ENCODE assay signal across 8 cellular contexts in the genomic region with DNA sequence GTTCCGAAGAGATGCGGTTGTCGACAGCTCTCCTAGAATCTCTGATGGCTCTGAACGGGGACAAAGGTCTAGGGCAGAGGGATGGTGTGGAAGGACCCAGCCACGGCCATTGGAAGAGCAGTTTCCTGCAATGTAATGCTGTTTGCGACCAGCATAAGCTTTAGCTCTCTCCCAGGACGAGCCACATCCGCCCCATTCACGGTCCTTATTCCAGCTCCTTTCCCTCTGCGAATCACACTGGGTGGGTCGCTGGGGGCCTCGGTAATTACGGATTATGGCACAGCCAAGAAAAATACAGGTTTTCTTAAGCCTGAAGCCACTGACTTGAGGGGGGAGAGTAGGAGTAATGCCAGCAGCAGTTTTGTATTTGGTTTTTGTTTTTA. TPM values are rescaled to one million over a fixed set of nuclear protein-coding genes. Genes with fewer than 3 reads are reported as not detected.
A peak's percentile ranks its signal among the peaks of the same experiment; 100 is the strongest.
DNase-seq lines count a peak whose midpoint lies in the region; ATAC-seq and TF ChIP-seq lines count a peak whose summit lies in the region.

No MANE protein-coding gene starts in this region.

- no TSS peak for BruUV-seq in MCF 10A (replicated peaks; lab: Mats Ljungman, UMichigan)

- ATAC-seq in sciatic nerve, result peak; percentile 64
- no peak for ATAC-seq in GM21737 (IDR thresholded peaks at IDR 0.05; ENCODE audit: unreplicated experiment)

- CTCF ChIA-PET in MCF 10A (lab: Yijun Ruan, JAX), result interaction anchor here (0.7 kb wide), 1 partner anchor 113 kb away, joined by 4 read pairs; no protein-coding TSS in a partner anchor

- H3K27me3 ChIP-seq in breast epithelium (peaks cover 0 to 16% of the 10 kb centered on the region in 2 donors), right atrium auricular region (peaks cover 0 to 6% of the 10 kb centered on the region in 2 donors)

- no peak overlapping the region for H3K27ac Mint-ChIP-seq in MCF 10A (ENCODE audit: low read depth, unreplicated experiment)

- H3K36me3 Mint-ChIP-seq in MCF 10A (ENCODE audit: insufficient read depth, unreplicated experiment), result peaks cover 15% of the 10 kb centered on the region

- no peak for TF ChIP-seq CTCF in breast epithelium (IDR thresholded peaks at IDR 0.05)
- TF ChIP-seq CTCF in MCF 10A (IDR thresholded peaks at IDR 0.05; ENCODE audit: unreplicated experiment), result no peak
- no peak for TF ChIP-seq CTCF in right atrium auricular region (IDR thresholded peaks at IDR 0.05)
- TF ChIP-seq CTCF in GM13977 (IDR thresholded peaks at IDR 0.05; ENCODE audit: extremely low read depth, insufficient read depth, missing control alignments), result no peak

- no peaks in the 10 kb centered on the region for H3K9me3 ChIP-seq in breast epithelium
- H3K9me3 ChIP-seq in right atrium auricular region, result no peaks in the 10 kb centered on the region

- H3K9me3 Mint-ChIP-seq in MCF 10A (ENCODE audit: unreplicated experiment), result no peaks in the 10 kb centered on the region

- H3K4me3 ChIP-seq in breast epithelium (peak overlapping the region; percentile 49 to 66 (median 56)), right atrium auricular region (peak overlapping the region; percentile 43 to 59)

- intact Hi-C loops in breast epithelium (cut with DNase I; ENCODE audit: low total_unique reads) (no loop called here), MCF 10A (cut with micrococcal nuclease) (no loop called here), sciatic nerve (cut with DNase I) (no loop called here)

- H3K27ac ChIP-seq in breast epithelium (peak overlapping the region; percentile 89 to 95), right atrium auricular region (peak overlapping the region; percentile 95 to 97)

- H3K4me1 ChIP-seq in breast epithelium (no peaks in the 10 kb centered on the region), right atrium auricular region (no peaks in the 10 kb centered on the region)

- H3K27me3 Mint-ChIP-seq in MCF 10A (ENCODE audit: insufficient read depth, unreplicated experiment), result no peaks in the 10 kb centered on the region

- no peak for DNase-seq in breast epithelium (ENCODE audit: low spot score in 2 of 2)
- no peak for DNase-seq in MCF 10A (ENCODE audit: unreplicated experiment)
- peak; percentile 4 for DNase-seq in NCI-H1105 (lab: John Stamatoyannopoulos, UW)
- peak; percentile 34 for DNase-seq in activated naive CD4-positive, alpha-beta T cell treated with anti-CD3 and anti-CD28 coated beads, Interleukin-2, amount 50 U/mL, for 16 hours
- DNase-seq in right atrium auricular region (ENCODE audit: low spot score), result no peak
- DNase-seq in sciatic nerve (ENCODE audit: low spot score), result peak; percentile 74
- no peak for DNase-seq in GM13977 (ENCODE audit: low spot score)

- H3K4me3 Mint-ChIP-seq in MCF 10A (ENCODE audit: unreplicated experiment), result no peak overlapping the region

- POLR2A ChIA-PET in MCF 10A (lab: Yijun Ruan, JAX), result no interaction called here

- H3K36me3 ChIP-seq in breast epithelium (no peaks in the 10 kb centered on the region), right atrium auricular region (no peaks in the 10 kb centered on the region)

- no peaks in the 10 kb centered on the region for H3K4me1 Mint-ChIP-seq in MCF 10A (ENCODE audit: insufficient read depth, unreplicated experiment)

- TF ChIP-seq POLR2A in breast epithelium (IDR thresholded peaks at IDR 0.05), result no peak

- in situ Hi-C loops in GM13977 (cut with MboI; ENCODE audit: low pct_unique_long_range_greater_than_20kb, low sequenced_read_pairs, unreplicated experiment), result no loop called here

RNA-seq across cellular contexts. Expression of gene ANXA2R, which starts 22.7 kb away (rescaled TPM):
- total RNA-seq in breast epithelium (1 to 10 TPM; 3.2 to 5.4 (median 4.6) TPM), MCF 10A (2022) (0.98 and 1.3 TPM in 2 replicates), right atrium auricular region (under 1 TPM in 1 of 2 donors, not detected in 1; 0.63 TPM), sciatic nerve (5.7 TPM)

Comparison
In these comparisons a context has a peak if more than half of its experiments do, and no peak if none do; other contexts are left out.
1. DNase-seq: peak in NCI-H1105 (single experiment), activated naive CD4-positive, alpha-beta T cell treated with anti-CD3 and anti-CD28 coated beads, Interleukin-2, amount 50 U/mL, for 16 hours (single experiment) and sciatic nerve (single experiment); none in breast epithelium (0 of 2), MCF 10A (single experiment), right atrium auricular region (single experiment) and GM13977 (single experiment).